Comparison of ENCODE assay signal across 33 cellular contexts in genomic region chr5:148255456-148255855, GRCh38. TPM values are rescaled to one million over a fixed set of nuclear protein-coding genes. Genes with fewer than 3 reads are reported as not detected.
"Had no signal": no experiment of that assay in that cellular context is flagged by ENCODE, and none has a peak within 500 bp of the region (broad histone marks: within the 10 kb centered on the region; RNA-seq: fewer than 3 reads in every experiment).

No MANE protein-coding gene starts in this region.

- H3K27me3 ChIP-seq: gastroesophageal sphincter, heart left ventricle, hepatocyte, neutrophil, pancreas, right atrium auricular region, spleen, tibial nerve, upper lobe of left lung had no signal

- FAIRE-seq: endothelial cell of umbilical vein, kidney, pancreas, urothelium cell line had no signal

- ATAC-seq: gastroesophageal sphincter; heart left ventricle; left lobe of liver; mucosa of descending colon; natural killer cell treated with Interleukin-12 subunit alpha and Interleukin-12 subunit beta and Interleukin-15 and Interleukin-18, amount 100 ng/mL, for 72 hours; pancreas; sciatic nerve; stimulated activated memory B cell treated with anti-CD40 and anti-IgM and Interleukin-4, amounts not matched to agents 10 μg/mL and 1 μg/mL and 100 μg/mL, for 72 hours; stimulated activated naive CD8-positive, alpha-beta T cell treated with anti-CD3 and anti-CD28 coated beads, Interleukin-15, Interleukin-2, amounts not matched to agents 100 U/mL and 50 U/mL, for 24 hours had no signal

- H3K4me3 ChIP-seq: coronary artery, gastroesophageal sphincter, heart left ventricle, hepatocyte, mucosa of descending colon, pancreas, right atrium auricular region, spleen, thoracic aorta, tibial nerve, upper lobe of left lung had no signal

- H3K36me3 ChIP-seq: gastroesophageal sphincter, heart left ventricle, neutrophil, pancreas, right atrium auricular region, spleen, thoracic aorta, tibial nerve, upper lobe of left lung had no signal

- H3K9me3 ChIP-seq: neutrophil, pancreas had no signal

- H2AFZ ChIP-seq: hepatocyte had no signal

- H3K4me2 ChIP-seq: hepatocyte had no signal

- H3K27ac ChIP-seq: coronary artery, gastroesophageal sphincter, heart left ventricle, hepatocyte, neutrophil, pancreas, right atrium auricular region, spleen, thoracic aorta, tibial nerve, upper lobe of left lung had no signal

- H3K4me1 ChIP-seq: gastroesophageal sphincter, heart left ventricle, pancreas, right atrium auricular region, spleen, tibial nerve, upper lobe of left lung had no signal

- H3K79me2 ChIP-seq: hepatocyte had no signal

- DNase-seq: dermis blood vessel endothelial cell; effector memory CD4-positive, alpha-beta T cell; foreskin fibroblast; heart left ventricle; kidney; mesenchymal stem cell; mucosa of descending colon; naive B cell; pancreas; spleen; stimulated activated CD4-positive, alpha-beta T cell treated with anti-CD3 and anti-CD28 coated beads, Interleukin-4, amount 100 ng/mL, for 4 hours; stimulated activated naive CD8-positive, alpha-beta T cell treated with anti-CD3 and anti-CD28 coated beads, Interleukin-15, Interleukin-2, amounts not matched to agents 100 U/mL and 50 U/mL, for 24 hours; upper lobe of left lung had no signal

RNA-seq across cellular contexts. Expression of gene SPINK13, which starts 13.1 kb away (rescaled TPM):
- total RNA-seq: dermis blood vessel endothelial cell; endothelial cell of umbilical vein; gastroesophageal sphincter; heart left ventricle; hepatocyte; left lobe of liver; lower leg skin; lung microvascular endothelial cell; mesothelial cell of epicardium; mucosa of descending colon; natural killer cell treated with Interleukin-12 subunit alpha and Interleukin-12 subunit beta and Interleukin-15 and Interleukin-18, amount 100 ng/mL, for 72 hours; neural crest cell; omental fat pad; pancreas; progenitor cell of endocrine pancreas; right atrium auricular region; sciatic nerve; skeletal muscle tissue; spleen; thoracic aorta; upper lobe of left lung had no signal

RNA-seq across cellular contexts. Expression of gene MARCOL, which starts 17.1 kb away (rescaled TPM):
- total RNA-seq: dermis blood vessel endothelial cell; endothelial cell of umbilical vein; gastroesophageal sphincter; heart left ventricle; hepatocyte; kidney; left lobe of liver; lower leg skin; lung microvascular endothelial cell; mesothelial cell of epicardium; natural killer cell treated with Interleukin-12 subunit alpha and Interleukin-12 subunit beta and Interleukin-15 and Interleukin-18, amount 100 ng/mL, for 72 hours; neural crest cell; omental fat pad; pancreas; progenitor cell of endocrine pancreas; right atrium auricular region; sciatic nerve; skeletal muscle tissue; spleen; thoracic aorta; tibial nerve; upper lobe of left lung had no signal

RNA-seq across cellular contexts. Expression of gene SPINK6, which starts 52.6 kb away (rescaled TPM):
- total RNA-seq: dermis blood vessel endothelial cell; endothelial cell of umbilical vein; gastroesophageal sphincter; heart left ventricle; hepatocyte; kidney; left lobe of liver; lung microvascular endothelial cell; mesothelial cell of epicardium; natural killer cell treated with Interleukin-12 subunit alpha and Interleukin-12 subunit beta and Interleukin-15 and Interleukin-18, amount 100 ng/mL, for 72 hours; neural crest cell; pancreas; progenitor cell of endocrine pancreas; right atrium auricular region; sciatic nerve; skeletal muscle tissue; spleen; thoracic aorta; tibial nerve; upper lobe of left lung had no signal

RNA-seq across cellular contexts. Expression of gene SPINK7, which starts 56.8 kb away (rescaled TPM):
- total RNA-seq: dermis blood vessel endothelial cell; endothelial cell of umbilical vein; heart left ventricle; hepatocyte; kidney; left lobe of liver; lung microvascular endothelial cell; mesothelial cell of epicardium; mucosa of descending colon; natural killer cell treated with Interleukin-12 subunit alpha and Interleukin-12 subunit beta and Interleukin-15 and Interleukin-18, amount 100 ng/mL, for 72 hours; neural crest cell; omental fat pad; pancreas; progenitor cell of endocrine pancreas; right atrium auricular region; sciatic nerve; skeletal muscle tissue; spleen; thoracic aorta; tibial nerve; upper lobe of left lung had no signal
